Comparison of ENCODE assay signal across 8 cellular contexts in genomic region chr4:165493359-165493758, GRCh38.
DNase-seq lines count a peak whose midpoint lies in the region; ATAC-seq and TF ChIP-seq lines count a peak whose summit lies in the region.

No MANE protein-coding gene starts in this region.

- peaks cover 6% of the 10 kb centered on the region for H3K4me1 Mint-ChIP-seq in CD8-positive, alpha-beta T cell (ENCODE audit: low read depth)
- peaks cover 4% of the 10 kb centered on the region for H3K4me1 Mint-ChIP-seq in T-helper 17 cell

- no peaks in the 10 kb centered on the region for H3K27me3 ChIP-seq in CD8-positive, alpha-beta T cell (ENCODE audit: insufficient read depth, low read length)
- no peaks in the 10 kb centered on the region for H3K27me3 ChIP-seq in ascending aorta
- no peaks in the 10 kb centered on the region for H3K27me3 ChIP-seq in iPS DF 6.9 (ENCODE audit: control insufficient read depth, insufficient read depth, low read length)
- peaks cover 0 to 36% (median 0%) of the 10 kb centered on the region in 7 donors for H3K27me3 ChIP-seq in spleen (replicated peaks in 1 of 7)

- H3K27ac ChIP-seq in CD8-positive, alpha-beta T cell (ENCODE audit: low read depth, low read length), result no peak overlapping the region
- H3K27ac ChIP-seq in ascending aorta (no peak overlapping the region), iPS DF 6.9 (ENCODE audit: low read length) (no peak overlapping the region), spleen (no peak overlapping the region)

- H3K4me3 Mint-ChIP-seq in CD8-positive, alpha-beta T cell, result peak overlapping the region; percentile 48
- H3K4me3 Mint-ChIP-seq in T-helper 17 cell, result peak overlapping the region; percentile 70

- CTCF ChIA-PET in CD8-positive, alpha-beta T cell (lab: Charles Lee), result interaction anchor here (0.6 to 2.8 kb wide), 13 partner anchors 9 to 604 kb away, joined by 3 to 11 read pairs (median 5); no protein-coding TSS in a partner anchor

- H3K36me3 ChIP-seq in CD8-positive, alpha-beta T cell (ENCODE audit: insufficient read depth, low read length), result no peaks in the 10 kb centered on the region
- peaks cover 6 to 7% of the 10 kb centered on the region in 2 donors for H3K36me3 ChIP-seq in ascending aorta
- no peaks in the 10 kb centered on the region for H3K36me3 ChIP-seq in iPS DF 6.9 (ENCODE audit: control insufficient read depth, insufficient read depth, low read length)
- no peaks in the 10 kb centered on the region for H3K36me3 ChIP-seq in spleen

- H3K4me3 ChIP-seq in CD8-positive, alpha-beta T cell (ENCODE audit: low read depth, low read length), result no peak overlapping the region
- no peak overlapping the region for H3K4me3 ChIP-seq in ascending aorta
- no peak overlapping the region for H3K4me3 ChIP-seq in iPS DF 6.9 (ENCODE audit: low read length)
- H3K4me3 ChIP-seq in spleen, result peak overlapping the region in 1 of 8 donors; percentile 32

- peak; percentile 78 for ATAC-seq in CD8-positive, alpha-beta T cell
- ATAC-seq in GM19467 (IDR thresholded peaks at IDR 0.05; ENCODE audit: unreplicated experiment) (peak; percentile 96), T-helper 17 cell (peak; percentile 94)

- no peaks in the 10 kb centered on the region for H3K9me3 ChIP-seq in CD8-positive, alpha-beta T cell (ENCODE audit: low read length)
- H3K9me3 ChIP-seq in T-helper 17 cell (ENCODE audit: control insufficient read depth, low read length, poor library complexity, severe bottlenecking) (no peaks in the 10 kb centered on the region), ascending aorta (no peaks in the 10 kb centered on the region), iPS DF 6.9 (ENCODE audit: control insufficient read depth, insufficient read depth, low read length) (no peaks in the 10 kb centered on the region), spleen (no peaks in the 10 kb centered on the region)

- TF ChIP-seq CTCF in CD8-positive, alpha-beta T cell (IDR thresholded peaks at IDR 0.05), result peak; percentile 60
- peak in 2 of 3 experiments; percentile 21 to 36 for TF ChIP-seq CTCF in ascending aorta (IDR thresholded peaks at IDR 0.05)
- peak in 10 of 11 experiments; percentile 7 to 70 (median 53) for TF ChIP-seq CTCF in spleen (IDR thresholded peaks at IDR 0.05 in 8 of 11, conservative IDR thresholded peaks at IDR 0.05 in 3 of 11)

- H3K27ac Mint-ChIP-seq in CD8-positive, alpha-beta T cell, result no peak overlapping the region
- H3K27ac Mint-ChIP-seq in T-helper 17 cell, result no peak overlapping the region

- no CpG with 5 or more reads among the region's 18 CpGs for WGBS in iPS DF 6.9 (ENCODE audit: insufficient coverage, insufficient read length)
- WGBS in spleen, 5 donors, result 4 to 6% (median 5%) methylated on average over 18 of the region's 18 CpGs

- intact Hi-C loops in CD8-positive, alpha-beta T cell (cut with DNase I, micrococcal nuclease), result loop anchor here in 1 of 2 experiments (2.0 kb wide), 1 partner anchor 597 kb away; no protein-coding TSS in a partner anchor
- intact Hi-C loops in ascending aorta (cut with DNase I), result no loop called here
- intact Hi-C loops in spleen (cut with DNase I; ENCODE audit: low total_unique reads), result loop anchor here (10.0 kb wide), 1 partner anchor 601 kb away; no protein-coding TSS in a partner anchor

- H3K36me3 Mint-ChIP-seq in CD8-positive, alpha-beta T cell, result no peaks in the 10 kb centered on the region
- H3K36me3 Mint-ChIP-seq in T-helper 17 cell (ENCODE audit: low read depth), result peaks cover 2% of the 10 kb centered on the region

- H3K27me3 Mint-ChIP-seq in CD8-positive, alpha-beta T cell (ENCODE audit: low read depth), result peaks cover 25% of the 10 kb centered on the region
- H3K27me3 Mint-ChIP-seq in T-helper 17 cell, result peaks cover 30% of the 10 kb centered on the region

- H3K9me3 Mint-ChIP-seq in CD8-positive, alpha-beta T cell, result no peaks in the 10 kb centered on the region

- no peak for TF ChIP-seq POLR2A in spleen (IDR thresholded peaks at IDR 0.05)

- H3K4me1 ChIP-seq in CD8-positive, alpha-beta T cell (ENCODE audit: insufficient read depth, low read length), result peaks cover 4% of the 10 kb centered on the region
- no peaks in the 10 kb centered on the region for H3K4me1 ChIP-seq in ascending aorta
- H3K4me1 ChIP-seq in iPS DF 6.9 (ENCODE audit: control insufficient read depth, insufficient read depth, low read length), result no peaks in the 10 kb centered on the region
- H3K4me1 ChIP-seq in spleen, result peaks cover 0 to 9% (median 7%) of the 10 kb centered on the region in 6 donors

- DNase-seq in CD8-positive, alpha-beta T cell, result peak; percentile 17 to 73 (median 58)
- peak; percentile 66 for DNase-seq in HK-2 (ENCODE audit: unreplicated experiment)
- peak; percentile 16 to 44 (median 29) for DNase-seq in T-helper 17 cell
- peak in 1 of 2 donors; percentile 65 for DNase-seq in ascending aorta (ENCODE audit: low spot score in 2 of 2)
- peak; percentile 74 for DNase-seq in iPS DF 6.9 (ENCODE audit: low read depth, low spot score)
- DNase-seq in spleen, result peak; percentile 87
- DNase-seq in DMS153 treated with DMSO at 0.1 percent for 48 hours (lab: John Stamatoyannopoulos, UW; ENCODE audit: unreplicated experiment), result no peak

- POLR2A ChIA-PET in CD8-positive, alpha-beta T cell (lab: Charles Lee), result no interaction called here
